8 cellular contexts compared by ENCODE assay signal in the genomic region with DNA sequence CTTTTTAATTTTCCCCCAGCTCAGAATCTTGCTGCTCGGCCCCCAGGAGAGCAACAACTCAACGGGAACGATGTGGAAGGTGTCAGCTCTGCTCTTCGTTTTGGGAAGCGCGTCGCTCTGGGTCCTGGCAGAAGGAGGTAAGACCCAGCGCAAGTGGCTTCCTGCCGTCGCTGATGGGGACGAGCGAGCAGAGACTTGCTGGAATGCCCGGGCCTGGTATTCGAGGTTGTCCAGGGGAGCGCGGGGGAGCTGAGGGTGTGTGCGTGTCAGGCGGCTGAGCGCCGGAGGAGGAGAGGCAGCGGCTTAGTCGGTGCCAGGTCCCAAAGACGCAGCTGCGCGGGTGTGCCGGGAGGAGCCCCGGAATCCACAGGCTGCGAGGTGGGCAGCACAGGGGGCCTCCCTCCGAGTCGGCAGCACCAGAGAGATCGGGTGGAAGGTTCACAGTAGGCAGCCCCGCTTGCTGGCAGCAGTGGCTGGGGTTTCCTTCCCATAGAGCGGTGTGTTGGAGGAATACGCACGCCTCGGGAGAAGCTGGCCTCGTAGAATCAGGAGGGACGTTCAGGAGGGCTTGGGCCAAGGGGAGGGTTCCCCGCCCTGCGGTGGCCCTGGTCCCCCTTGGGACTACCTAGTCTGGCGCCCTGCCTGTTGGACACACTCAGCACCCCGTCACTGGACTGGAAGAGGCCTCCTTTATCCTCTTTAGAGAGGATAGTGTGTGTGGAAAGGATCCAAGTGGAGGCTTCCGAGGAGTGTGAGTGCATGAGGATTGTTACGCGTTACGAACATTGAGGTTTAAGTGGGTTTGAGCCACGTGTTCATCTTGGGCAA. TPM values are rescaled to one million over a fixed set of nuclear protein-coding genes. Genes with fewer than 3 reads are reported as not detected.
A peak's percentile ranks its signal among the peaks of the same experiment; 100 is the strongest.
DNase-seq lines count a peak whose midpoint lies in the region; ATAC-seq and TF ChIP-seq lines count a peak whose summit lies in the region.

No MANE protein-coding gene starts in this region.

- peaks cover 54% of the 10 kb centered on the region for H3K27me3 Mint-ChIP-seq in progenitor cell of endocrine pancreas

- no peaks in the 10 kb centered on the region for H3K9me3 ChIP-seq in right cardiac atrium (ENCODE audit: control insufficient read depth, low read length)

- peak overlapping the region; percentile 44 for H3K4me3 ChIP-seq in right cardiac atrium (ENCODE audit: low read length)

- H3K9me3 Mint-ChIP-seq in progenitor cell of endocrine pancreas (ENCODE audit: low read depth) = no peaks in the 10 kb centered on the region

- peak overlapping the region; percentile 74 for H3K27ac Mint-ChIP-seq in progenitor cell of endocrine pancreas

- ATAC-seq in right cardiac atrium = peak; percentile 71 to 72
- ATAC-seq in HG02870 (IDR thresholded peaks at IDR 0.05; ENCODE audit: unreplicated experiment) = no peak
- no peak for ATAC-seq in activated CD4-positive, CD25-positive, alpha-beta regulatory T cell treated with anti-CD3 and anti-CD28 coated beads, Interleukin-2, amount 50 U/mL, for 24 hours
- ATAC-seq in HG03135 (IDR thresholded peaks at IDR 0.05; ENCODE audit: unreplicated experiment) = no peak

- H3K36me3 Mint-ChIP-seq in progenitor cell of endocrine pancreas (ENCODE audit: insufficient read depth) = no peaks in the 10 kb centered on the region

- DNase-seq in Daoy (ENCODE audit: low read depth) = peak; percentile 73
- DNase-seq in amniotic epithelial cell (ENCODE audit: low read depth) = peak; percentile 87
- DNase-seq in right cardiac atrium = peak; percentile 36 to 76 (median 61)
- DNase-seq in progenitor cell of endocrine pancreas (ENCODE audit: low spot score, unreplicated experiment) = peak; percentile 26
- DNase-seq in ACHN = no peak

- intact Hi-C loops in right cardiac atrium (cut with DNase I) = no loop called here

- no peaks in the 10 kb centered on the region for H3K4me1 ChIP-seq in right cardiac atrium (ENCODE audit: control insufficient read depth, insufficient read depth, low read length)

- H3K4me3 Mint-ChIP-seq in progenitor cell of endocrine pancreas (ENCODE audit: low read depth) = peak overlapping the region; percentile 83

- no peak overlapping the region for H3K27ac ChIP-seq in right cardiac atrium (ENCODE audit: low read length)

- H3K4me1 Mint-ChIP-seq in progenitor cell of endocrine pancreas (ENCODE audit: low read depth) = peaks cover 6% of the 10 kb centered on the region

- WGBS in right cardiac atrium = 11% methylated on average over 47 of the region's 47 CpGs

- no peak for TF ChIP-seq CTCF in progenitor cell of endocrine pancreas (IDR thresholded peaks at IDR 0.05; ENCODE audit: unreplicated experiment)

- no peaks in the 10 kb centered on the region for H3K27me3 ChIP-seq in right cardiac atrium (ENCODE audit: control insufficient read depth, insufficient read depth)

- in situ Hi-C loops in ACHN (cut with HindIII; ENCODE audit: low pct_ligation_motif_present, low pct_unique_long_range_greater_than_20kb, low sequenced_read_pairs) = no loop called here

RNA-seq across cellular contexts. Expression of gene PDPN, which starts 0.5 kb away (rescaled TPM):
- total RNA-seq in Daoy (2014; rRNA removed; shearing (Covaris generic)) = 19.6 and 30.1 TPM in 2 replicates
- total RNA-seq in right cardiac atrium (10 to 100 TPM; 12.6 to 24.1 (median 16.7) TPM), progenitor cell of endocrine pancreas (9.5 and 13.9 TPM in 2 replicates)
- 11.7 TPM for polyA plus RNA-seq in right cardiac atrium

Comparison
In these comparisons a context has a peak if more than half of its experiments do, and no peak if none do; other contexts are left out.
1. ATAC-seq: peak in right cardiac atrium (2 of 2); none in HG02870 (single experiment), activated CD4-positive, CD25-positive, alpha-beta regulatory T cell treated with anti-CD3 and anti-CD28 coated beads, Interleukin-2, amount 50 U/mL, for 24 hours (0 of 2) and HG03135 (single experiment).